Comparison of ENCODE assay signal across 8 cellular contexts in the genomic region with DNA sequence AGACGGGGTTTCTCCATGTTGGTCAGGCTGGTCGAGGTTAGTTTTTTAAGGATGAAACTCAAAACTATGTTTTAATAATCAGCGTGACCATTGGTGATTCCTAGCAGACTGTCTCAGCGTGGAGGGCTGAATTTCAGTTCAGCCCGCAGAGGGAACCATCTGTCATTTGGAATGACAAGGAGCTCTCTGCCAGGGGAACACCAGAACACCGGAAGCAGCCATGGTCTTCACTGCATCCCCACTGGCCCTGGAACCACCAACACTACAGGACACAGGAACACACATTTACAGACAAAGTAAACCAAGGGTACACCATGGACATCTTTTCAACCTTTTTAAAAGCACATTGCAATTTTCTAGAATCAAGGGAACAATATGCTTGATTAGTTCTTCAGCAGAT.
"Had no signal": no experiment of that assay in that cellular context is flagged by ENCODE, and none has a peak within 500 bp of the region (broad histone marks: within the 10 kb centered on the region; RNA-seq: fewer than 3 reads in every experiment).

No MANE protein-coding gene starts in this region.

- DNase-seq: H9, HCEC 1CT, HFFc6, KG1 had no signal

- FAIRE-seq: H1, H54, HepG2, K562 had no signal
